In genomic region chr20:53695797-53696527, GRCh38 we compare ENCODE assay signal across 2 cellular contexts.
TF ChIP-seq lines count a peak whose summit lies in the region.

No MANE protein-coding gene starts in this region.

TF ChIP-seq in HepG2, 621 proteins besides CTCF, POLR2A, EP300 and RAD21:
- peak; percentile 34 for TF ChIP-seq MED8 (CRISPR knock-in tag; IDR thresholded peaks at IDR 0.05; ENCODE audit: insufficient replicate concordance)
- TF ChIP-seq BATF2 (CRISPR knock-in tag; IDR thresholded peaks at IDR 0.05): no peak
- no peak for TF ChIP-seq MED13 (CRISPR knock-in tag; IDR thresholded peaks at IDR 0.05)

TF ChIP-seq in H1, 55 proteins besides CTCF, POLR2A, EP300 and RAD21:
- TF ChIP-seq TCF12 (IDR thresholded peaks at IDR 0.05; ENCODE audit: low read depth, low read length) (no peak), SP1 (IDR thresholded peaks at IDR 0.05; ENCODE audit: low read depth, low read length) (no peak), JUN (IDR thresholded peaks at IDR 0.05; ENCODE audit: low read depth, low read length) (no peak), FOSL1 (IDR thresholded peaks at IDR 0.05; ENCODE audit: insufficient read depth, low read depth, low read length) (no peak), RFX5 (IDR thresholded peaks at IDR 0.05; ENCODE audit: borderline replicate concordance, low read depth, low read length) (no peak), KDM1A (IDR thresholded peaks at IDR 0.05; ENCODE audit: borderline replicate concordance, low read length) (no peak)
